25 cellular contexts compared by ENCODE assay signal in the genomic region with DNA sequence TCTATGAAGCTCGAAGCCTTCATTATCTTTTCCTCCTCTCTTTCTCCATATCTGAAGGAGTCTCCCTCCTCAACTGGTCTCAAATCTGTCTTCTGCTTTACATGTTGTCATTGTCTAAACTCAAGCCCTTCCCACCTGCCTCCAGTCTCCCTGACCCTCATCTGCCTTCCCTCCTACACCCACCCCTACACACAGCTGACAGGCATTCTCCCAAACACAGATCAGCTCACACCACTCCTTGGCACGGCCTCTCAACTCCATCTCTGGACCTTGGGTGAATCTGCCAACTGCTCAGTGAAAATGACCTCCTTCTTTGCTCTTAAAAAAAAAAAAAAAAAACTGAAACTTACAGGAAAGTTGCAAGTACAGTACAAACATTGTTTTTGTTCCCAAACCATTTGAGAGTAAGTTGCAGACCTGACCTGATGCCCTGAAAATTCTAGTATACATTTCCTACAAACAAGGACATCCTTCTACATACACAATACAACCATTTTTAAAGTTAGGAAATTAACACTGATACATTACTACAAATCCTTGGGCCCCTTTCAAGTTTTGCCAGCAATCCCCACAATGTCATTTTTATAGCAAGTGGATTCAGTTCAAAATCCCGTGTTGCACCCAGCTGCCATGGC. TPM values are rescaled to one million over a fixed set of nuclear protein-coding genes. Genes with fewer than 3 reads are reported as not detected.
A peak's percentile ranks its signal among the peaks of the same experiment; 100 is the strongest.
DNase-seq lines count a peak whose midpoint lies in the region; ATAC-seq and TF ChIP-seq lines count a peak whose summit lies in the region.
"Had no signal": no experiment of that assay in that cellular context is flagged by ENCODE, and none has a peak within 500 bp of the region (broad histone marks: within the 10 kb centered on the region; RNA-seq: fewer than 3 reads in every experiment).

No MANE protein-coding gene starts in this region.

- no peaks in the 10 kb centered on the region for H3K9me3 ChIP-seq in testis
- H3K9me3 ChIP-seq: MG63 had no signal

- H3K27me3 ChIP-seq in testis, result no peaks in the 10 kb centered on the region
- H3K27me3 ChIP-seq: MG63 had no signal

- in situ Hi-C loops in G401 (cut with HindIII; ENCODE audit: low sequenced_read_pairs) (no loop called here), SK-MEL-5 (cut with HindIII; ENCODE audit: low pct_unique_long_range_greater_than_20kb, low sequenced_read_pairs) (no loop called here)

- no peak for ATAC-seq in GM21786 (IDR thresholded peaks at IDR 0.05; ENCODE audit: unreplicated experiment)
- no peak for ATAC-seq in activated CD4-positive, CD25-positive, alpha-beta regulatory T cell treated with anti-CD3 and anti-CD28 coated beads, Interleukin-2, amount 50 U/mL, for 24 hours
- ATAC-seq: CD8-positive, alpha-beta T cell; Panc1 had no signal

- intact Hi-C loops in testis (cut with DNase I; ENCODE audit: low total_unique reads), result no loop called here

- WGBS in testis, 2 donors, result 48 to 56% methylated on average over 3 of the region's 3 CpGs

- no peak for TF ChIP-seq POLR2A in testis (IDR thresholded peaks at IDR 0.05)

- H3K4me1 ChIP-seq in testis, result peaks cover 10% of the 10 kb centered on the region

- DNase-seq in G401 (ENCODE audit: low spot score), result peak; percentile 69
- peak; percentile 52 for DNase-seq in SK-MEL-5 (ENCODE audit: low read depth, low spot score)
- DNase-seq in myocyte (ENCODE audit: low read depth), result peak; percentile 37
- DNase-seq in testis, result peak; percentile 87
- DNase-seq in Kasumi-1 (lab: John Stamatoyannopoulos, UW), result no peak
- no peak for DNase-seq in KG1 (lab: John Stamatoyannopoulos, UW)
- DNase-seq: 8988T; AML-193; Calu3; CD8-positive, alpha-beta T cell; DMS153; GDM1; HCEC 1CT; Karpas-422; MG63; NCI-H1092; NCI-H1436 treated with DMSO at 0.1 percent for 48 hours; NCI-H1930; NCI-H2227 treated with DMSO at 0.1 percent for 48 hours; NCI-H510A; NK-92 treated with Interleukin-12 subunit alpha and Interleukin-12 subunit beta, amount 100 ng/mL, for 24 hours; T-helper 1 cell had no signal

- H3K4me3 ChIP-seq in testis, result no peak overlapping the region
- H3K4me3 ChIP-seq: MG63 had no signal

- no peaks in the 10 kb centered on the region for H3K36me3 ChIP-seq in testis (ENCODE audit: low read depth, missing control alignments)
- H3K36me3 ChIP-seq: MG63 had no signal

- peak overlapping the region; percentile 36 to 50 for H3K27ac ChIP-seq in testis

- no peak for TF ChIP-seq CTCF in testis (IDR thresholded peaks at IDR 0.05)

RNA-seq across cellular contexts. Expression of a gene that starts 49.4 kb away (rescaled TPM):
- total RNA-seq in G401 (2014; rRNA removed; shearing (Covaris generic)), result 121 and 174 TPM in 2 replicates
- 155 and 158 TPM in 2 replicates for total RNA-seq in SK-MEL-5 (2014; rRNA removed; shearing (Covaris generic))
- 128 and 131 TPM in 2 replicates for polyA plus RNA-seq in SK-MEL-5 (2015; cell fraction: cytosol; rRNA removed)
- polyA plus RNA-seq in SK-MEL-5 (2015; cell fraction: nucleus; rRNA removed), result 79.2 and 107 TPM in 2 replicates
- total RNA-seq in myocyte (73.8 and 90.8 TPM in 2 replicates), testis (10 to 100 TPM; 68.7 to 82.2 TPM)
- 73.2 TPM for polyA plus RNA-seq in myocyte (2012)
- 89.5 TPM for polyA plus RNA-seq in testis (ENCODE audit: insufficient read depth, low read depth, low replicate concordance)

Comparison
In these comparisons a context has a peak if more than half of its experiments do, and no peak if none do; other contexts are left out.
1. DNase-seq: peak in G401 (single experiment), SK-MEL-5 (single experiment), myocyte (single experiment) and testis (single experiment); none in Kasumi-1 (0 of 2) and KG1 (single experiment).